Comparison of ENCODE assay signal across 15 cellular contexts in the genomic region with DNA sequence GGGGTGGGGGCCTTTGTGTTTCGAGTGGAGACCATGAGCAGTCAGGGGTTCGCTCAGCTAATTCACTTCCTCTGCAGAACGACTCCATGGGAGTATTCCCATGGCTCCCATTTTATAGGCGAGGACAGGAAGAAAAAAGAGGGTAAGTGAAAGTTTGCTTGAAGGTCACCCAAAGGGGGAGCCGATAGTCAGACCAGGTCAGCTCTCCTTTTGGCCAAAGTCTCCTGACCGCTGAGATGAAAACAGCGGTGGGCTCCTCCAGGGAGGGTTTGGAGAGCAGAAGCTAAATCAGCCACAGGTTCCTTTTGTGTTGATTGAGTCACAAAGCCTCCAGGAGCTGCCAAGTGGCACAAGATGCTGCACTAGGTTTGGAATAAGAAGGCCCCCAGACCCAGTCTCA. TPM values are rescaled to one million over a fixed set of nuclear protein-coding genes. Genes with fewer than 3 reads are reported as not detected.
DNase-seq lines count a peak whose midpoint lies in the region; ATAC-seq and TF ChIP-seq lines count a peak whose summit lies in the region.
"Had no signal": no experiment of that assay in that cellular context is flagged by ENCODE, and none has a peak within 500 bp of the region (broad histone marks: within the 10 kb centered on the region; RNA-seq: fewer than 3 reads in every experiment).

No MANE protein-coding gene starts in this region.

- 11 to 14% (median 12%) methylated on average over 6 to 7 of the region's 7 CpGs for WGBS in psoas muscle, 3 donors

- H3K9me3 ChIP-seq in iPS-20b (ENCODE audit: insufficient read depth, low read depth, low read length), result peaks cover 6% of the 10 kb centered on the region
- peaks cover 12% of the 10 kb centered on the region for H3K9me3 ChIP-seq in psoas muscle

- H3K9ac ChIP-seq in iPS-20b (ENCODE audit: low read depth, low read length), result no peak overlapping the region

- peaks cover 0 to 12% of the 10 kb centered on the region in 2 donors for H3K9me3 Mint-ChIP-seq in natural killer cell
- peaks cover 17% of the 10 kb centered on the region for H3K9me3 Mint-ChIP-seq in natural killer cell treated with Interleukin-12 subunit alpha and Interleukin-12 subunit beta and Interleukin-15 and Interleukin-18, amount 100 ng/mL, for 72 hours
- peaks cover 5% of the 10 kb centered on the region for H3K9me3 Mint-ChIP-seq in endothelial cell (ENCODE audit: unreplicated experiment)

- intact Hi-C loops in natural killer cell (cut with micrococcal nuclease), result no loop called here
- intact Hi-C loops in psoas muscle (cut with DNase I), result no loop called here

- ATAC-seq in natural killer cell (no peak), GM18861 (IDR thresholded peaks at IDR 0.05; ENCODE audit: unreplicated experiment) (no peak), psoas muscle (no peak)
- ATAC-seq in natural killer cell treated with Interleukin-12 subunit alpha and Interleukin-12 subunit beta and Interleukin-15 and Interleukin-18, amount 100 ng/mL, for 72 hours, result no peak
- ATAC-seq: esophagus mucosa had no signal

- H3K4me1 Mint-ChIP-seq in natural killer cell (peaks cover 9 to 11% of the 10 kb centered on the region in 2 donors), endothelial cell (ENCODE audit: unreplicated experiment) (peaks cover 5% of the 10 kb centered on the region)
- peaks cover 5 to 9% of the 10 kb centered on the region in 2 donors for H3K4me1 Mint-ChIP-seq in natural killer cell treated with Interleukin-12 subunit alpha and Interleukin-12 subunit beta and Interleukin-15 and Interleukin-18, amount 100 ng/mL, for 72 hours (ENCODE audit: low read depth in 2 of 2)

- H3K36me3 Mint-ChIP-seq in natural killer cell (peaks cover 19% of the 10 kb centered on the region), endothelial cell (ENCODE audit: low read depth, unreplicated experiment) (peaks cover 3% of the 10 kb centered on the region)
- peaks cover 14% of the 10 kb centered on the region for H3K36me3 Mint-ChIP-seq in natural killer cell treated with Interleukin-12 subunit alpha and Interleukin-12 subunit beta and Interleukin-15 and Interleukin-18, amount 100 ng/mL, for 72 hours
- H3K36me3 Mint-ChIP-seq: activated naive CD8-positive, alpha-beta T cell treated with anti-CD3 and anti-CD28 coated beads for 36 hours had no signal

- H3K4me3 ChIP-seq in iPS-20b (ENCODE audit: low read length) (peak overlapping the region; percentile 55), psoas muscle (no peak overlapping the region)

- DNase-seq in natural killer cell (no peak), cerebellar cortex (ENCODE audit: low spot score) (peak; percentile 2), anterior cingulate cortex (lab: John Stamatoyannopoulos, UW) (no peak), psoas muscle (no peak), endothelial cell (ENCODE audit: low spot score) (no peak)
- no peak for DNase-seq in natural killer cell treated with Interleukin-12 subunit alpha and Interleukin-12 subunit beta and Interleukin-15 and Interleukin-18, amount 100 ng/mL, for 72 hours (ENCODE audit: low spot score)
- DNase-seq: activated CD4-positive, CD25-positive, alpha-beta regulatory T cell; activated naive CD8-positive, alpha-beta T cell treated with anti-CD3 and anti-CD28 coated beads for 36 hours; hippocampal formation; stimulated activated CD8-positive, alpha-beta memory T cell treated with anti-CD3 and anti-CD28 coated beads, Interleukin-4, amount 100 ng/mL, for 48 hours; transverse colon had no signal

- H3K27me3 ChIP-seq in iPS-20b (ENCODE audit: insufficient read depth, low read length) (no peaks in the 10 kb centered on the region), psoas muscle (ENCODE audit: insufficient read depth in 3 of 3, low read length in 2 of 3) (peaks cover 0 to 3% (median 0%) of the 10 kb centered on the region in 3 donors)
- H3K27me3 ChIP-seq: transverse colon had no signal

- H3K27ac Mint-ChIP-seq in natural killer cell (peak overlapping the region; percentile 56 to 68), endothelial cell (ENCODE audit: unreplicated experiment) (no peak overlapping the region)
- H3K27ac Mint-ChIP-seq in natural killer cell treated with Interleukin-12 subunit alpha and Interleukin-12 subunit beta and Interleukin-15 and Interleukin-18, amount 100 ng/mL, for 72 hours, result no peak overlapping the region
- H3K27ac Mint-ChIP-seq: activated naive CD8-positive, alpha-beta T cell treated with anti-CD3 and anti-CD28 coated beads for 36 hours had no signal

- H3K27ac ChIP-seq in iPS-20b (ENCODE audit: low read length), result no peak overlapping the region
- H3K27ac ChIP-seq in psoas muscle, result no peak overlapping the region

- TF ChIP-seq CTCF in natural killer cell (IDR thresholded peaks at IDR 0.05), result no peak
- no peak for TF ChIP-seq CTCF in psoas muscle (IDR thresholded peaks at IDR 0.05)
- TF ChIP-seq CTCF in endothelial cell (IDR thresholded peaks at IDR 0.05; ENCODE audit: unreplicated experiment), result no peak

- H3K36me3 ChIP-seq in iPS-20b (ENCODE audit: insufficient read depth, low read depth, low read length) (no peaks in the 10 kb centered on the region), psoas muscle (ENCODE audit: insufficient read depth in 1 of 2, low read depth in 1 of 2) (no peaks in the 10 kb centered on the region)
- H3K36me3 ChIP-seq: transverse colon had no signal

- no peak overlapping the region for H3K4me3 Mint-ChIP-seq in natural killer cell
- no peak overlapping the region for H3K4me3 Mint-ChIP-seq in natural killer cell treated with Interleukin-12 subunit alpha and Interleukin-12 subunit beta and Interleukin-15 and Interleukin-18, amount 100 ng/mL, for 72 hours
- H3K4me3 Mint-ChIP-seq in endothelial cell (ENCODE audit: unreplicated experiment), result no peak overlapping the region
- H3K4me3 Mint-ChIP-seq: activated naive CD8-positive, alpha-beta T cell treated with anti-CD3 and anti-CD28 coated beads for 36 hours had no signal

- H3K4me1 ChIP-seq in iPS-20b (ENCODE audit: insufficient read depth, low read length) (peaks cover 4% of the 10 kb centered on the region; the same call in 1 of the 2 replicates), psoas muscle (no peaks in the 10 kb centered on the region)

- H3K27me3 Mint-ChIP-seq in natural killer cell (ENCODE audit: low read depth in 2 of 2), result peaks cover 3 to 19% of the 10 kb centered on the region in 2 donors
- no peaks in the 10 kb centered on the region for H3K27me3 Mint-ChIP-seq in natural killer cell treated with Interleukin-12 subunit alpha and Interleukin-12 subunit beta and Interleukin-15 and Interleukin-18, amount 100 ng/mL, for 72 hours
- H3K27me3 Mint-ChIP-seq in endothelial cell (ENCODE audit: unreplicated experiment), result peaks cover 2% of the 10 kb centered on the region

RNA-seq across cellular contexts. Expression of a gene that starts 34.1 kb away (rescaled TPM):
- not detected for total RNA-seq in natural killer cell
- not detected for total RNA-seq in natural killer cell treated with Interleukin-12 subunit alpha and Interleukin-12 subunit beta and Interleukin-15 and Interleukin-18, amount 100 ng/mL, for 72 hours
- total RNA-seq in psoas muscle, result not detected
- not detected for polyA plus RNA-seq in psoas muscle
- total RNA-seq in endothelial cell (ENCODE audit: unreplicated experiment), result not detected
- total RNA-seq: activated naive CD8-positive, alpha-beta T cell treated with anti-CD3 and anti-CD28 coated beads for 36 hours; esophagus mucosa; pulmonary artery endothelial cell; transverse colon had no signal

Comparison
In these comparisons a context has a peak if more than half of its experiments do, and no peak if none do; other contexts are left out.
1. H3K27ac Mint-ChIP-seq: peak in natural killer cell (2 of 2); none in natural killer cell treated with Interleukin-12 subunit alpha and Interleukin-12 subunit beta and Interleukin-15 and Interleukin-18, amount 100 ng/mL, for 72 hours (0 of 2) and endothelial cell (single experiment).